In genomic region chr19:49324801-49325491, GRCh38 we compare ENCODE assay signal across 24 cellular contexts. TPM values are rescaled to one million over a fixed set of nuclear protein-coding genes. Genes with fewer than 3 reads are reported as not detected.
DNase-seq lines count a peak whose midpoint lies in the region; ATAC-seq and TF ChIP-seq lines count a peak whose summit lies in the region.
"Had no signal": no experiment of that assay in that cellular context is flagged by ENCODE, and none has a peak within 500 bp of the region (broad histone marks: within the 10 kb centered on the region; RNA-seq: fewer than 3 reads in every experiment).

TSS of gene SLC6A16 (minus strand) at chr19:49325191. CDS start at chr19:49311347, 13,844 bp downstream.

- H3F3A ChIP-seq in SU-DHL-6 (ENCODE audit: insufficient read depth), result peaks cover 56% of the 10 kb centered on the region

- no peak for ATAC-seq in activated naive CD4-positive, alpha-beta T cell treated with anti-CD3 and anti-CD28 coated beads, Interleukin-2, amount 50 U/mL, for 72 hours
- ATAC-seq in left lobe of liver, result no peak
- ATAC-seq: A549; activated T-cell treated with anti-CD3 and anti-CD28 coated beads, Interleukin-2, amount 50 U/mL, for 4 hours; Panc1 had no signal

- peaks cover 1% of the 10 kb centered on the region; the same call in 1 of the 2 replicates for H3K79me2 ChIP-seq in SU-DHL-6 (ENCODE audit: insufficient read depth, low read length)

- DNase-seq in activated naive CD4-positive, alpha-beta T cell treated with anti-CD3 and anti-CD28 coated beads, Interleukin-2, amount 50 U/mL, for 72 hours (ENCODE audit: low spot score in 2 of 2), result no peak
- no peak for DNase-seq in activated naive CD4-positive, alpha-beta T cell (lab: John Stamatoyannopoulos, UW)
- DNase-seq in left lobe of liver (ENCODE audit: low spot score) (peak; percentile 44), testis (peak; percentile 61), C1 segment of cervical spinal cord (lab: John Stamatoyannopoulos, UW) (no peak), UCSD-AML1 (lab: John Stamatoyannopoulos, UW; ENCODE audit: unreplicated experiment) (no peak), NK-92 (lab: John Stamatoyannopoulos, UW; ENCODE audit: unreplicated experiment) (no peak)
- DNase-seq: activated CD4-positive, alpha-beta T cell treated with anti-CD3 and anti-CD28 coated beads, Interleukin-2, amount 50 U/mL, for 48 hours; activated naive CD8-positive, alpha-beta T cell treated with anti-CD3 and anti-CD28 coated beads, Interleukin-2, amount 10 ng/mL, durations not matched to agents 7 days and 5 days; activated T-cell treated with anti-CD3 and anti-CD28 coated beads, Interleukin-2, amount 50 U/mL, for 4 hours; Calu3; MM.1S; NCI-H187 treated with DMSO at 0.1 percent for 48 hours; NCI-H2227 treated with DMSO at 0.1 percent for 48 hours; NCI-H82; stimulated activated CD4-positive, alpha-beta T cell treated with anti-CD3 and anti-CD28 coated beads, Interleukin-4, amount 100 ng/mL, for 24 hours; T-helper 2 cell had no signal

- no peaks in the 10 kb centered on the region for H3K9me3 ChIP-seq in SU-DHL-6 (ENCODE audit: insufficient read depth, low read length)
- no peaks in the 10 kb centered on the region for H3K9me3 ChIP-seq in testis
- H3K9me3 ChIP-seq: SJSA1, vagina had no signal

- H3K4me3 ChIP-seq in SU-DHL-6 (ENCODE audit: insufficient read depth, low read length, poor library complexity, severe bottlenecking) (no peak within 1 kb of the TSS), testis (peak within 1 kb of the TSS; percentile 31 to 47)
- H3K4me3 ChIP-seq: A549, BLaER1, SJSA1, vagina had no signal

- TF ChIP-seq CTCF in SU-DHL-6 (IDR thresholded peaks at IDR 0.05; ENCODE audit: insufficient read depth, low read length, poor library complexity, severe bottlenecking), result no peak
- TF ChIP-seq CTCF in testis (IDR thresholded peaks at IDR 0.05), result no peak

- no peaks in the 10 kb centered on the region for H3K27me3 ChIP-seq in SU-DHL-6 (ENCODE audit: low read length)
- no peaks in the 10 kb centered on the region for H3K27me3 ChIP-seq in testis
- H3K27me3 ChIP-seq: BLaER1, SJSA1, vagina had no signal

- no peak for TF ChIP-seq POLR2A in testis (IDR thresholded peaks at IDR 0.05)

- H4K20me1 ChIP-seq in SU-DHL-6 (ENCODE audit: low read depth, low read length), result no peaks in the 10 kb centered on the region
- H4K20me1 ChIP-seq: BLaER1 had no signal

- peak within 1 kb of the TSS; percentile 57 for H3K9ac ChIP-seq in SU-DHL-6 (ENCODE audit: low read length)
- H3K9ac ChIP-seq: BLaER1 had no signal

- H3K27ac ChIP-seq in SU-DHL-6 (ENCODE audit: low read depth, low read length) (peak within 1 kb of the TSS; percentile 97), testis (peak within 1 kb of the TSS in 1 of 2 donors; percentile 47)
- H3K27ac ChIP-seq: A549, BLaER1, HL-60, SJSA1, vagina had no signal

- peak within 1 kb of the TSS; percentile 10 to 71 for H3K27ac Mint-ChIP-seq in activated naive CD4-positive, alpha-beta T cell treated with anti-CD3 and anti-CD28 coated beads, Interleukin-2, amount 50 U/mL, for 72 hours

- 78 to 88% methylated on average over 31 to 35 of the region's 35 CpGs for WGBS in testis, 2 donors

- H3K36me3 Mint-ChIP-seq in activated naive CD4-positive, alpha-beta T cell treated with anti-CD3 and anti-CD28 coated beads, Interleukin-2, amount 50 U/mL, for 72 hours, result peaks cover 0 to 3% of the 10 kb centered on the region in 2 donors

- H3K36me3 ChIP-seq in SU-DHL-6 (ENCODE audit: low read length), result peaks cover 9% of the 10 kb centered on the region
- H3K36me3 ChIP-seq in testis (ENCODE audit: low read depth, missing control alignments), result no peaks in the 10 kb centered on the region
- H3K36me3 ChIP-seq: BLaER1, SJSA1, vagina had no signal

- intact Hi-C loops in testis (cut with DNase I; ENCODE audit: low total_unique reads), result no loop called here

- no peaks in the 10 kb centered on the region for H3K4me1 ChIP-seq in testis
- H3K4me1 ChIP-seq: A549, SJSA1, vagina had no signal

- no peaks in the 10 kb centered on the region for H3K9me2 ChIP-seq in SU-DHL-6 (replicated peaks; ENCODE audit: insufficient read depth, low read length)

- H3K9me3 Mint-ChIP-seq in activated naive CD4-positive, alpha-beta T cell treated with anti-CD3 and anti-CD28 coated beads, Interleukin-2, amount 50 U/mL, for 72 hours, result no peaks in the 10 kb centered on the region
- H3K9me3 Mint-ChIP-seq: activated T-cell treated with anti-CD3 and anti-CD28 coated beads, Interleukin-2, amount 50 U/mL, for 4 hours had no signal

- no peak within 1 kb of the TSS for H2AFZ ChIP-seq in SU-DHL-6 (ENCODE audit: low read depth, low read length, severe bottlenecking)

- H3K4me2 ChIP-seq in SU-DHL-6 (ENCODE audit: low read depth, low read length, poor library complexity, severe bottlenecking), result peak within 1 kb of the TSS; percentile 85
- H3K4me2 ChIP-seq: A549, BLaER1 had no signal

RNA-seq across cellular contexts. Expression of gene SLC6A16, which starts in this region (rescaled TPM):
- total RNA-seq in activated naive CD4-positive, alpha-beta T cell treated with anti-CD3 and anti-CD28 coated beads, Interleukin-2, amount 50 U/mL, for 72 hours, result 1 to 10 TPM; 1.0 to 2.3 TPM
- 2.4 TPM for total RNA-seq in left lobe of liver
- total RNA-seq in testis, result 10 to 100 TPM; 47.0 to 51.9 TPM
- polyA plus RNA-seq in testis (ENCODE audit: insufficient read depth, low read depth, low replicate concordance), result 311 TPM
- total RNA-seq: Calu3, SJSA1 had no signal

Comparison
In these comparisons a context has a peak if more than half of its experiments do, and no peak if none do; other contexts are left out.
1. RNA of gene SLC6A16 (total RNA-seq): 47.0 to 51.9 TPM in testis; 2.4 TPM in left lobe of liver (single experiment) and 1.0 to 2.3 TPM in activated naive CD4-positive, alpha-beta T cell treated with anti-CD3 and anti-CD28 coated beads, Interleukin-2, amount 50 U/mL, for 72 hours; every median in the first group is over 10 times any median in the second.
2. DNase-seq: peak in left lobe of liver (single experiment) and testis (single experiment); none in activated naive CD4-positive, alpha-beta T cell treated with anti-CD3 and anti-CD28 coated beads, Interleukin-2, amount 50 U/mL, for 72 hours (0 of 2), activated naive CD4-positive, alpha-beta T cell (0 of 4), C1 segment of cervical spinal cord (0 of 14), UCSD-AML1 (single experiment) and NK-92 (single experiment).